In genomic region chr16:24699151-24699723, GRCh38 we compare ENCODE assay signal across 19 cellular contexts. TPM values are rescaled to one million over a fixed set of nuclear protein-coding genes. Genes with fewer than 3 reads are reported as not detected.
DNase-seq lines count a peak whose midpoint lies in the region; ATAC-seq and TF ChIP-seq lines count a peak whose summit lies in the region.
"Had no signal": no experiment of that assay in that cellular context is flagged by ENCODE, and none has a peak within 500 bp of the region (broad histone marks: within the 10 kb centered on the region; RNA-seq: fewer than 3 reads in every experiment).

No MANE protein-coding gene starts in this region.

- peaks cover 0 to 6% of the 10 kb centered on the region in 2 experiments; a peak in 2 of 4 replicates for H3K79me1 ChIP-seq in IMR-90 (ENCODE audit: low read depth in 1 of 2, low read length in 2 of 2)

- POLR2A ChIA-PET in IMR-90 (lab: Charles Lee; ENCODE audit: unreplicated experiment) = interaction anchor here (0.6 kb wide), 1 partner anchor 35 kb away, joined by 3 read pairs; no protein-coding TSS in a partner anchor

- TF ChIP-seq POLR2A in IMR-90 (IDR thresholded peaks at IDR 0.05; ENCODE audit: low read depth, low read length) (no peak), esophagus muscularis mucosa (IDR thresholded peaks at IDR 0.05; ENCODE audit: low read depth) (no peak), sigmoid colon (IDR thresholded peaks at IDR 0.05) (no peak), uterus (IDR thresholded peaks at IDR 0.05) (no peak)

- H3K4me1 ChIP-seq in IMR-90 (ENCODE audit: control insufficient read depth, insufficient read depth, low read length) = peaks cover 10% of the 10 kb centered on the region
- H3K4me1 ChIP-seq in esophagus muscularis mucosa = peaks cover 22 to 33% (median 27%) of the 10 kb centered on the region in 4 donors
- H3K4me1 ChIP-seq in sigmoid colon = peaks cover 2 to 37% (median 29%) of the 10 kb centered on the region in 4 donors
- no peaks in the 10 kb centered on the region for H3K4me1 ChIP-seq in uterus
- H3K4me1 ChIP-seq: BLaER1 had no signal

- H3K9me1 ChIP-seq in IMR-90 (ENCODE audit: insufficient read depth, low read length) = peaks cover 6% of the 10 kb centered on the region

- H3K14ac ChIP-seq in IMR-90 (replicated peaks; ENCODE audit: low read depth, low read length) = no peak overlapping the region

- H4K91ac ChIP-seq in IMR-90 (ENCODE audit: insufficient read depth, low read depth, low read length) = peak overlapping the region; percentile 14; the same call in 1 of the 2 replicates

- H2BK15ac ChIP-seq in IMR-90 (ENCODE audit: low read depth, low read length) = peak overlapping the region; percentile 83; the same call in 1 of the 3 replicates

- peaks cover 5% of the 10 kb centered on the region for H3K4me1 Mint-ChIP-seq in stimulated activated memory B cell treated with anti-CD40 and anti-IgM and Interleukin-4, amounts not matched to agents 10 μg/mL and 1 μg/mL and 100 μg/mL, for 72 hours
- H3K4me1 Mint-ChIP-seq: CD4-positive, alpha-beta memory T cell had no signal

- H3K36me3 Mint-ChIP-seq in stimulated activated memory B cell treated with anti-CD40 and anti-IgM and Interleukin-4, amounts not matched to agents 10 μg/mL and 1 μg/mL and 100 μg/mL, for 72 hours = no peaks in the 10 kb centered on the region
- H3K36me3 Mint-ChIP-seq: CD4-positive, alpha-beta memory T cell had no signal

- H3K27me3 ChIP-seq in IMR-90 (ENCODE audit: control insufficient read depth, insufficient read depth, low read length) (no peaks in the 10 kb centered on the region), esophagus muscularis mucosa (no peaks in the 10 kb centered on the region), sigmoid colon (no peaks in the 10 kb centered on the region), uterus (no peaks in the 10 kb centered on the region)
- H3K27me3 ChIP-seq: BLaER1 had no signal

- H4K8ac ChIP-seq in IMR-90 (ENCODE audit: low read depth in 2 of 2, low read length in 2 of 2) = no peak overlapping the region

- CTCF ChIA-PET in IMR-90 (lab: Yijun Ruan, JAX) = no interaction called here

- H3K4me3 ChIP-seq in IMR-90 (ENCODE audit: insufficient read depth, low read depth, low read length) = no peak overlapping the region
- H3K4me3 ChIP-seq in esophagus muscularis mucosa = no peak overlapping the region
- H3K4me3 ChIP-seq in sigmoid colon = no peak overlapping the region
- H3K4me3 ChIP-seq in uterus = no peak overlapping the region
- H3K4me3 ChIP-seq: BLaER1, GM23248, SK-N-MC had no signal

- TF ChIP-seq EP300 in esophagus muscularis mucosa (IDR thresholded peaks at IDR 0.05) (no peak), sigmoid colon (IDR thresholded peaks at IDR 0.05) (no peak)

- H3K27ac ChIP-seq in IMR-90 (ENCODE audit: insufficient read depth, low read length) (no peak overlapping the region), esophagus muscularis mucosa (replicated peaks in 1 of 4) (peak overlapping the region; percentile 75 to 87 (median 84)), sigmoid colon (peak overlapping the region; percentile 82 to 89 (median 86)), uterus (peak overlapping the region; percentile 76 to 95)
- H3K27ac ChIP-seq: BLaER1, GM23248, SK-N-MC had no signal

- peak overlapping the region; percentile 26; the same call in 1 of the 2 replicates for H3K4ac ChIP-seq in IMR-90 (ENCODE audit: low read depth, low read length)

- peak overlapping the region; percentile 54; the same call in 1 of the 2 replicates for H2AK5ac ChIP-seq in IMR-90 (ENCODE audit: low read depth, low read length)

- dilution Hi-C loops in IMR-90 (cut with HindIII; ENCODE audit: low sequenced_read_pairs, unreplicated experiment) = no loop called here

- intact Hi-C loops in IMR-90 (cut with micrococcal nuclease) = no loop called here
- intact Hi-C loops in esophagus muscularis mucosa (cut with DNase I) = no loop called here
- intact Hi-C loops in sigmoid colon (cut with DNase I) = no loop called here
- intact Hi-C loops in uterus (cut with DNase I; ENCODE audit: low total_unique reads) = no loop called here

- no peak overlapping the region for H3K4me2 ChIP-seq in IMR-90 (ENCODE audit: low read depth, low read length)
- H3K4me2 ChIP-seq: BLaER1 had no signal

- H3K18ac ChIP-seq in IMR-90 (ENCODE audit: low read depth, low read length) = no peak overlapping the region

- no peaks in the 10 kb centered on the region; the same call in 1 of the 2 replicates for H3K9me3 ChIP-seq in IMR-90 (ENCODE audit: control insufficient read depth, insufficient read depth, low read length)
- no peaks in the 10 kb centered on the region for H3K9me3 ChIP-seq in esophagus muscularis mucosa
- H3K9me3 ChIP-seq in sigmoid colon = no peaks in the 10 kb centered on the region
- no peaks in the 10 kb centered on the region for H3K9me3 ChIP-seq in uterus
- H3K9me3 ChIP-seq: BLaER1 had no signal

- TF ChIP-seq RAD21 in IMR-90 (IDR thresholded peaks at IDR 0.05; ENCODE audit: low read length) = no peak

- peaks cover 3% of the 10 kb centered on the region for H3K9me3 Mint-ChIP-seq in stimulated activated memory B cell treated with anti-CD40 and anti-IgM and Interleukin-4, amounts not matched to agents 10 μg/mL and 1 μg/mL and 100 μg/mL, for 72 hours
- H3K9me3 Mint-ChIP-seq: CD4-positive, alpha-beta memory T cell; H9 had no signal

- no peak overlapping the region for H3K9ac ChIP-seq in IMR-90 (ENCODE audit: low read depth, low read length)
- H3K9ac ChIP-seq: BLaER1, GM23248 had no signal

- ATAC-seq in IMR-90 (ENCODE audit: low read depth) = no peak
- no peak for ATAC-seq in stimulated activated memory B cell treated with anti-CD40 and anti-IgM and Interleukin-4, amounts not matched to agents 10 μg/mL and 1 μg/mL and 100 μg/mL, for 72 hours

- no TSS peak for BruUV-seq in IMR-90 (replicated peaks; lab: Mats Ljungman, UMichigan)

- peaks cover 15% of the 10 kb centered on the region for H3K27me3 Mint-ChIP-seq in stimulated activated memory B cell treated with anti-CD40 and anti-IgM and Interleukin-4, amounts not matched to agents 10 μg/mL and 1 μg/mL and 100 μg/mL, for 72 hours

- no CpG with 5 or more reads among the region's 7 CpGs for WGBS in IMR-90 (ENCODE audit: extremely low coverage in 2 of 2, insufficient read length in 1 of 2), 2 experiments
- WGBS in esophagus muscularis mucosa = 93% methylated on average over 7 of the region's 7 CpGs
- WGBS in sigmoid colon, 2 donors = 94 to 96% methylated on average over 7 of the region's 7 CpGs

- DNase-seq in IMR-90 (no peak), esophagus muscularis mucosa (ENCODE audit: extremely low spot score) (no peak), sigmoid colon (no peak), uterus (no peak), amniotic stem cell (lab: John Stamatoyannopoulos, UW) (no peak)
- no peak for DNase-seq in activated naive CD4-positive, alpha-beta T cell treated with Interleukin-2 at 50 U/mL for 16 hours
- DNase-seq in activated CD4-positive, alpha-beta T cell treated with anti-CD3 and anti-CD28 coated beads, Interleukin-2, amount 50 U/mL, for 4 hours = no peak
- DNase-seq: CD4-positive, alpha-beta memory T cell; GM23248; H9; MV-4-11; NCI-H1105 treated with DMSO at 0.1 percent for 48 hours; NCI-H2029 treated with DMSO at 0.1 percent for 48 hours; NCI-H2171 treated with DMSO at 0.1 percent for 48 hours; NCI-H526; SHP77 treated with DMSO at 0.1 percent for 48 hours had no signal

- H2BK20ac ChIP-seq in IMR-90 (ENCODE audit: low read depth, low read length) = peak overlapping the region; percentile 65; the same call in 1 of the 2 replicates

- no peak overlapping the region for H3K56ac ChIP-seq in IMR-90 (ENCODE audit: extremely low read depth, insufficient read depth, low read length)

- no peak overlapping the region; the same call in 1 of the 2 replicates for H3K23ac ChIP-seq in IMR-90 (ENCODE audit: low read depth, low read length)

- in situ Hi-C loops in IMR-90 (cut with MboI; ENCODE audit: low sequenced_read_pairs) = no loop called here

- H3K27ac Mint-ChIP-seq in stimulated activated memory B cell treated with anti-CD40 and anti-IgM and Interleukin-4, amounts not matched to agents 10 μg/mL and 1 μg/mL and 100 μg/mL, for 72 hours = no peak overlapping the region
- H3K27ac Mint-ChIP-seq: CD4-positive, alpha-beta memory T cell; H9 had no signal

- H2AK9ac ChIP-seq in IMR-90 (replicated peaks; ENCODE audit: low read depth, low read length, poor library complexity) = no peak overlapping the region

- no peaks in the 10 kb centered on the region for H4K20me1 ChIP-seq in IMR-90 (ENCODE audit: insufficient read depth, low read length)
- H4K20me1 ChIP-seq: BLaER1 had no signal

- H2BK5ac ChIP-seq in IMR-90 (ENCODE audit: low read depth, low read length, poor library complexity, severe bottlenecking) = no peak overlapping the region

- no peak overlapping the region for H3K4me3 Mint-ChIP-seq in stimulated activated memory B cell treated with anti-CD40 and anti-IgM and Interleukin-4, amounts not matched to agents 10 μg/mL and 1 μg/mL and 100 μg/mL, for 72 hours
- H3K4me3 Mint-ChIP-seq: CD4-positive, alpha-beta memory T cell; H9 had no signal

- no peak overlapping the region for H2AFZ ChIP-seq in IMR-90 (replicated peaks; ENCODE audit: low read length, poor library complexity)
- H2AFZ ChIP-seq: GM23248 had no signal

- peak overlapping the region; percentile 59 for H2BK120ac ChIP-seq in IMR-90 (ENCODE audit: low read depth, low read length)

- no peaks in the 10 kb centered on the region for H3K36me3 ChIP-seq in IMR-90 (ENCODE audit: control insufficient read depth, insufficient read depth, low read length)
- no peaks in the 10 kb centered on the region for H3K36me3 ChIP-seq in esophagus muscularis mucosa
- H3K36me3 ChIP-seq in sigmoid colon = no peaks in the 10 kb centered on the region
- H3K36me3 ChIP-seq in uterus = no peaks in the 10 kb centered on the region
- H3K36me3 ChIP-seq: BLaER1 had no signal

- no peak for TF ChIP-seq CTCF in IMR-90 (conservative IDR thresholded peaks at IDR 0.05; ENCODE audit: low read depth, low read length)
- TF ChIP-seq CTCF in esophagus muscularis mucosa (IDR thresholded peaks at IDR 0.05) = no peak
- no peak for TF ChIP-seq CTCF in sigmoid colon (IDR thresholded peaks at IDR 0.05)
- TF ChIP-seq CTCF in uterus (IDR thresholded peaks at IDR 0.05) = no peak

- no peak overlapping the region for H4K5ac ChIP-seq in IMR-90 (ENCODE audit: low read depth, low read length)

RNA-seq across cellular contexts. Expression of gene TNRC6A, which starts 30.2 kb away (rescaled TPM):
- total RNA-seq in IMR-90 (2012; rRNA removed) (32.4 and 36.9 TPM in 2 replicates), esophagus muscularis mucosa (10 to 100 TPM; 44.1 to 50.7 (median 46.4) TPM), sigmoid colon (100 to 1,000 TPM in 1 of 4 donors, 10 to 100 TPM in 3; 42.8 to 129 (median 64.9) TPM), uterus (100 to 1,000 TPM in 1 of 4 donors, 10 to 100 TPM in 3; 22.6 to 109 (median 49.2) TPM)
- polyA plus RNA-seq in IMR-90 (2012; rRNA removed) (37.3 and 42.3 TPM in 2 replicates), sigmoid colon (10 to 100 TPM in 1 of 3 donors, 1 to 10 TPM in 2; 4.6 to 18.9 (median 5.4) TPM)
- polyA plus RNA-seq in IMR-90 (2012; cell fraction: cytosol; rRNA removed) = 15.0 and 15.5 TPM in 2 replicates
- polyA plus RNA-seq in IMR-90 (2012; cell fraction: nucleus; rRNA removed; ENCODE audit: low replicate concordance) = 99.8 and 215 TPM in 2 replicates
